In the genomic region with DNA sequence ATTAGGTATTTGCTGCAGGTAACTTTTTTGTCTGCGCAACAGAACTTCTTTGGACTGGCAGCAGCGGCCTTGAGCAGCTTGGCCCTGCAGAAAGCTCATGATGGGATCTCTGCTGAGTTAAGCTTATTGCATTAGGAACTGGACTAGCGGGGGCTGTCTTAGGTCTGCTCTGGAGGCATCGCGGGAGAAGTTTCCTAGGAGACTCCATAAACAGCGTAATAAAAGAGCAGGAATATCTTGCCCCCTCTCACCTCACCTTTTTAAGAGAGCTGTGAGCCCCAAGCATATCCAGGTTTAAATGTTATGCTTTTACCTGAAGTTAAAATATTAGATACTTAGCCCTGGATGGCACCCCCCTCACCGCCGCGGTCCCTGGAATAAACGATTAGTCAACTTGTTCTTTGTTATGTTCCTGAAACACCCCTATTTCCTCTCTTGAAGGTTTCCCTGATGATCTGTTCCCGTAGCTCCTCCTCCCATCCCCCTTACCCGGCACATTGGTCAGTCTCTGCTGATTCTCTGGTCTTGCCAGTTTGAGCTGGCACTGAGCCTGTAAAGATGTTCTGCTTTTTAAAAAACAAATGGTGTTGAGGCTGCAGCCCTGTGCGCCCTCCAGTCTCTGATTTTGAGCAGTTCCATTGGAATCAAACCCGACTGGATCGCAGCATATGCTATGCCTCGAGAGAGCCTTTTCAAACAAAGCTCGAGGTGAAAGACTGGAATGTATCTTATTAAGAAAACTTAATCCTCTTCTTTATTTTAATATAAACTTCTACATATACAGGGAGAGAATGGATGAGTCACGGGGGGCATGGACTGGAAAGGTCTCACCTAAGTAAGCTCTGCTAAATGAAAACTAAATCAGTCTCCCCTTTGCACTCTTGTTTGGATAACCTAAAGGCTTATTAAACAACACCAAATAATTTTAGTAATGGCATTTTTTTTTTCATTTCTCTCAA, we compare ENCODE assay signal across 8 cellular contexts. TPM values are rescaled to one million over a fixed set of nuclear protein-coding genes. Genes with fewer than 3 reads are reported as not detected.
DNase-seq lines count a peak whose midpoint lies in the region; ATAC-seq, FAIRE-seq and TF ChIP-seq lines count a peak whose summit lies in the region.

No MANE protein-coding gene starts in this region.

- FAIRE-seq in pancreas (lab: Jason Lieb, UNC), result no peak

- no peaks in the 10 kb centered on the region for H3K27me3 Mint-ChIP-seq in activated naive CD8-positive, alpha-beta T cell treated with anti-CD3 and anti-CD28 coated beads for 36 hours

- peak overlapping the region; percentile 82 for H3K27ac Mint-ChIP-seq in activated naive CD8-positive, alpha-beta T cell treated with anti-CD3 and anti-CD28 coated beads for 36 hours

- H3K4me3 Mint-ChIP-seq in activated naive CD8-positive, alpha-beta T cell treated with anti-CD3 and anti-CD28 coated beads for 36 hours, result peak overlapping the region; percentile 94

- peak overlapping the region; percentile 59 to 78 (median 74) for H3K27ac ChIP-seq in pancreas

- H3K9me3 ChIP-seq in pancreas, result no peaks in the 10 kb centered on the region

- H3K4me3 ChIP-seq in pancreas, result peak overlapping the region; percentile 55 to 88 (median 80)

- peaks cover 54% of the 10 kb centered on the region for H3K4me1 Mint-ChIP-seq in activated naive CD8-positive, alpha-beta T cell treated with anti-CD3 and anti-CD28 coated beads for 36 hours

- intact Hi-C loops in Right ventricle myocardium superior (cut with DNase I) (no loop called here), pancreas (cut with DNase I) (no loop called here)

- no peak for TF ChIP-seq CTCF in pancreas (IDR thresholded peaks at IDR 0.05)

- peak; percentile 27 for DNase-seq in NCI-H2227 (lab: John Stamatoyannopoulos, UW; ENCODE audit: unreplicated experiment)
- DNase-seq in NCI-H2227 treated with DMSO at 0.1 percent for 48 hours (lab: John Stamatoyannopoulos, UW), result no peak
- DNase-seq in NCI-H2029 treated with DMSO at 0.1 percent for 48 hours (lab: John Stamatoyannopoulos, UW), result peak; percentile 45
- DNase-seq in activated naive CD8-positive, alpha-beta T cell treated with anti-CD3 and anti-CD28 coated beads for 36 hours, result no peak
- peak; percentile 67 for DNase-seq in Right ventricle myocardium superior
- peak; percentile 26 to 73 (median 63) for DNase-seq in pancreas
- no peak for DNase-seq in NCI-H1436 treated with DMSO at 0.1 percent for 48 hours (lab: John Stamatoyannopoulos, UW)

- no peaks in the 10 kb centered on the region for H3K9me3 Mint-ChIP-seq in activated naive CD8-positive, alpha-beta T cell treated with anti-CD3 and anti-CD28 coated beads for 36 hours

- ATAC-seq in Right ventricle myocardium superior (ENCODE audit: poor library complexity) (peak; percentile 22), pancreas (peak; percentile 18 to 65 (median 48)), HG03342 (IDR thresholded peaks at IDR 0.05; ENCODE audit: unreplicated experiment) (no peak)

- no peaks in the 10 kb centered on the region for H3K27me3 ChIP-seq in pancreas

- 3 to 4% methylated on average over 18 of the region's 18 CpGs for WGBS in pancreas, 2 donors

- H3K4me1 ChIP-seq in pancreas, result peaks cover 10 to 32% (median 14%) of the 10 kb centered on the region in 3 donors

- H3K36me3 Mint-ChIP-seq in activated naive CD8-positive, alpha-beta T cell treated with anti-CD3 and anti-CD28 coated beads for 36 hours, result peaks cover 36% of the 10 kb centered on the region

- no peaks in the 10 kb centered on the region for H3K36me3 ChIP-seq in pancreas

RNA-seq across cellular contexts. Expression of a gene that starts 1.9 kb away (rescaled TPM):
- 10 to 100 TPM; 29.0 to 30.1 TPM for total RNA-seq in activated naive CD8-positive, alpha-beta T cell treated with anti-CD3 and anti-CD28 coated beads for 36 hours
- total RNA-seq in Right ventricle myocardium superior (22.6 TPM), pancreas (10 to 100 TPM; 44.0 to 78.0 (median 55.5) TPM)
- polyA plus RNA-seq in pancreas, result 10 to 100 TPM; 35.4 to 90.1 TPM

RNA-seq across cellular contexts. Expression of a gene that starts 58.7 kb away (rescaled TPM):
- 1 to 10 TPM; 6.7 to 7.2 TPM for total RNA-seq in activated naive CD8-positive, alpha-beta T cell treated with anti-CD3 and anti-CD28 coated beads for 36 hours
- total RNA-seq in Right ventricle myocardium superior, result 15.1 TPM
- total RNA-seq in pancreas, result 10 to 100 TPM in 3 of 6 donors, 1 to 10 TPM in 3; 8.3 to 13.4 (median 10.5) TPM
- polyA plus RNA-seq in pancreas, result 1 to 10 TPM; 6.9 to 8.3 TPM

Comparison
In these comparisons a context has a peak if more than half of its experiments do, and no peak if none do; other contexts are left out.
1. DNase-seq: peak in NCI-H2227 (single experiment), NCI-H2029 treated with DMSO at 0.1 percent for 48 hours (single experiment), Right ventricle myocardium superior (single experiment) and pancreas (6 of 6); none in NCI-H2227 treated with DMSO at 0.1 percent for 48 hours (single experiment), activated naive CD8-positive, alpha-beta T cell treated with anti-CD3 and anti-CD28 coated beads for 36 hours (single experiment) and NCI-H1436 treated with DMSO at 0.1 percent for 48 hours (single experiment).